In genomic region chr1:817659-818305, GRCh38 we compare ENCODE assay signal across 8 cellular contexts.
A peak's percentile ranks its signal among the peaks of the same experiment; 100 is the strongest.
DNase-seq lines count a peak whose midpoint lies in the region; ATAC-seq and TF ChIP-seq lines count a peak whose summit lies in the region.
"Not testable (repeated sequence)": the region's sequence is repeated elsewhere in the genome, so short reads cannot be mapped to it uniquely, and the experiment has no call there.

No MANE protein-coding gene starts in this region.

- DNase-seq in SK-MEL-5 (ENCODE audit: low read depth, low spot score) (peak; percentile 1), astrocyte of the hippocampus (ENCODE audit: low read depth, low spot score) (peak; percentile 51), heart right ventricle (peak in 1 of 2 donors; percentile 13)
- DNase-seq in upper lobe of right lung = not testable (repeated sequence)

- intact Hi-C loops in heart right ventricle (cut with DNase I); upper lobe of right lung (cut with DNase I): not testable (repeated sequence)

- WGBS in esophagus, 2 donors = 49 to 74% methylated on average over 8 of the region's 17 CpGs
- WGBS in heart right ventricle, 2 donors = 50 to 69% methylated on average over 10 to 12 of the region's 17 CpGs

- H3K4me1 ChIP-seq in esophagus (ENCODE audit: control insufficient read depth in 2 of 2, insufficient read depth in 2 of 2, low read length in 1 of 2); muscle layer of colon (ENCODE audit: insufficient read depth, low read length); upper lobe of right lung: not testable (repeated sequence)
- H3K4me1 ChIP-seq in heart right ventricle (peaks cover 0 to 28% (median 9%) of the 10 kb centered on the region in 9 donors), skeletal muscle tissue (ENCODE audit: control insufficient read depth in 3 of 3, insufficient read depth in 3 of 3, low read length in 3 of 3) (peaks cover 6 to 40% (median 15%) of the 10 kb centered on the region in 3 donors)

- H3K36me3 ChIP-seq in esophagus (ENCODE audit: control insufficient read depth in 2 of 2, insufficient read depth in 2 of 2, low read length in 1 of 2); muscle layer of colon (ENCODE audit: insufficient read depth, low read length); skeletal muscle tissue (ENCODE audit: control insufficient read depth in 3 of 3, insufficient read depth in 3 of 3, low read length in 3 of 3); upper lobe of right lung: not testable (repeated sequence)
- peaks cover 0 to 13% (median 0%) of the 10 kb centered on the region in 9 donors for H3K36me3 ChIP-seq in heart right ventricle

- in situ Hi-C loops in SK-MEL-5 (cut with HindIII; ENCODE audit: low pct_unique_long_range_greater_than_20kb, low sequenced_read_pairs) = not testable (repeated sequence)

- ATAC-seq in heart right ventricle (peak; percentile 26 to 66 (median 51)), upper lobe of right lung (peak; percentile 23)

- not testable (repeated sequence) for H3K9ac ChIP-seq in muscle layer of colon (ENCODE audit: low read length); skeletal muscle tissue (ENCODE audit: low read depth in 1 of 3, low read length in 3 of 3)

- H3K27me3 ChIP-seq in esophagus (ENCODE audit: control insufficient read depth in 1 of 2, insufficient read depth in 2 of 2, low read length in 2 of 2); heart right ventricle; muscle layer of colon (ENCODE audit: control insufficient read depth in 1 of 2, insufficient read depth in 2 of 2, low read length in 2 of 2); skeletal muscle tissue (ENCODE audit: control insufficient read depth in 3 of 3, insufficient read depth in 3 of 3, low read length in 3 of 3); upper lobe of right lung: not testable (repeated sequence)

- H3K4me3 ChIP-seq in esophagus (ENCODE audit: low read depth in 1 of 2, low read length in 2 of 2); muscle layer of colon (ENCODE audit: low read depth in 1 of 2, low read length in 2 of 2); skeletal muscle tissue (ENCODE audit: low read length in 3 of 3); upper lobe of right lung: not testable (repeated sequence)
- H3K4me3 ChIP-seq in heart right ventricle = peak overlapping the region in 2 of 10 donors; percentile 14 to 15

- not testable (repeated sequence) for TF ChIP-seq CTCF in C4-2B (conservative IDR thresholded peaks at IDR 0.05); heart right ventricle (IDR thresholded peaks at IDR 0.05); upper lobe of right lung (IDR thresholded peaks at IDR 0.05)

- not testable (repeated sequence) for H3K9me3 ChIP-seq in esophagus (ENCODE audit: control insufficient read depth in 2 of 2, insufficient read depth in 1 of 2, low read depth in 1 of 2, low read length in 1 of 2); heart right ventricle; muscle layer of colon (ENCODE audit: low read length); skeletal muscle tissue (ENCODE audit: control insufficient read depth in 3 of 3, low read length in 3 of 3); upper lobe of right lung

- H3K27ac ChIP-seq in C4-2B (peak overlapping the region; percentile 85), esophagus (ENCODE audit: low read depth in 2 of 2, low read length in 1 of 2) (peak overlapping the region; percentile 54 to 82), heart right ventricle (peak overlapping the region in 8 of 10 donors; percentile 42 to 87 (median 74)), muscle layer of colon (ENCODE audit: low read depth, low read length) (peak overlapping the region; percentile 58), skeletal muscle tissue (ENCODE audit: low read depth, low read length) (peak overlapping the region; percentile 56), upper lobe of right lung (peak overlapping the region; percentile 72)
